In the genomic region with DNA sequence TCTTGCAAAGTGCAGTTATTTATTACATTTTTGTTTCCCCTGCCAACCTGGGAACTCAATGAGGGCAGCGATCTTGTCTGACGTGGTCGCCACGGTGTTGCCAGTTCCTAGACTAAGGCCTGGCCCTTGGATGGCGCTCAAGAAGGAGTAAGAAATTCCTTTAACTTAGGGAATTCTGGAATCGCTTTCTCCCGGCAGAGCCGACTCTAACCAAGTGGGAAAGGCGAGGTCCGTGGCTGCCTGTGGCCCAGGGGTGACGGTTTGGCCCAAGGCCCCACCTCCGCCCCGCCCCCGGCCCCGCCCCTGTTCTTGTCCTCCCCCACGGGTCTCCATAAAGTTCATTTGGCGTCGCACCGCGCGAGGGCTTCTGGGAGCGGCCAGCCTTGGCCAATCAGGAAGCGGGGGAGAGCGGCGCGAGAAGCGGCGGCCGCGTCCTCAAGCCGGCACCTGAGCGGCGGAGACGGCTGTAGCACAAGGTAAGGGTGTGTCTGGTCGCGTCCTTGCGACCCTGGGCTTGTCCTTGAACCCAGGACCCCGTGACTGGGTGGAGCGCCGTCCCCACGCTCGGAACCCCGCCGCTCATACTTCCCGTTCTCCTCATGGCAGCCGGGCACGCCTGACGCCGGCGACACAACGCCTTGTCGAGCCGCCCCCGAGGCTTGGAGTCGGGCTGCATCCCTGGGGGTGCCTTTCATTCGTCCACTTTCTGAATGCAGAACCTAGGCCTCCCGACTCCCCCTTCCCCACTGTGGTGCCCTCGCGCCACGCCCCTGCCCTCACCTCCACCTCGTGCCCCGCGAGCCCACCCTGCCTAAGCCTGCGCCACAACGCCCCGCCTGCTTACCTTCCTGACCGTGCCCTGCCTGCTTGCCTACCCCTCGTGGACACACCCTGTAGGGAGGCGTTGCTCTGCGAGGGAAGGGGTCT, we compare ENCODE assay signal across 8 cellular contexts. TPM values are rescaled to one million over a fixed set of nuclear protein-coding genes. Genes with fewer than 3 reads are reported as not detected.
DNase-seq lines count a peak whose midpoint lies in the region; ATAC-seq and TF ChIP-seq lines count a peak whose summit lies in the region.

Gene NUP93 (plus strand): TSS at position 394 of the 927 bp plus-strand sequence. CDS start 18,119 bp downstream, outside the sequence.

- H3K4me3 ChIP-seq in DND-41 (ENCODE audit: low read depth in 1 of 2, low read length in 2 of 2) = peak within 1 kb of the TSS; percentile 90 to 100
- peak within 1 kb of the TSS; percentile 92 for H3K4me3 ChIP-seq in GM23338
- peak within 1 kb of the TSS; percentile 97 for H3K4me3 ChIP-seq in LNCaP clone FGC (ENCODE audit: low read depth, low read length)
- peak within 1 kb of the TSS; percentile 95 for H3K4me3 ChIP-seq in fibroblast of mammary gland (ENCODE audit: control insufficient read depth, low read depth, low read length)

- H3K27ac ChIP-seq in DND-41 (ENCODE audit: low read length) = peak within 1 kb of the TSS; percentile 98
- peak within 1 kb of the TSS; percentile 63 for H3K27ac ChIP-seq in GM23338 (ENCODE audit: low read depth)

- no peaks in the 10 kb centered on the region for H3K9me2 ChIP-seq in GM23338 (ENCODE audit: insufficient read depth)

- DNase-seq in DND-41 = peak; percentile 91
- DNase-seq in GM23338 (ENCODE audit: low spot score) = peak; percentile 96
- peak; percentile 84 for DNase-seq in LNCaP clone FGC (ENCODE audit: low read depth)
- peak; percentile 98 for DNase-seq in RPMI8226
- DNase-seq in activated T-helper 1 cell treated with anti-CD3 and anti-CD28 coated beads, Interleukin-2, amount 50 U/mL, for 16 hours (ENCODE audit: low read depth in 1 of 2, low spot score in 1 of 2) = peak; percentile 81 to 82
- peak; percentile 90 for DNase-seq in fibroblast of mammary gland (ENCODE audit: low read depth)
- DNase-seq in natural killer cell = peak; percentile 82
- peak; percentile 84 to 91 (median 90) for DNase-seq in stimulated activated naive CD4-positive, alpha-beta T cell (lab: John Stamatoyannopoulos, UW)

- TF ChIP-seq CTCF in DND-41 (IDR thresholded peaks at IDR 0.05; ENCODE audit: borderline replicate concordance, extremely low read depth, low read length, poor library complexity, severe bottlenecking) = no peak
- no peak; a peak in 1 of 4 replicates for TF ChIP-seq CTCF in GM23338 (conservative IDR thresholded peaks at IDR 0.05; ENCODE audit: low read depth in 2 of 2)
- 0 out of 2 replicates have a peak, but pooled peaks have one; percentile 3 for TF ChIP-seq CTCF in LNCaP clone FGC (IDR thresholded peaks at IDR 0.05; ENCODE audit: control insufficient read depth, extremely low read depth, insufficient read depth)
- no peak for TF ChIP-seq CTCF in fibroblast of mammary gland (conservative IDR thresholded peaks at IDR 0.05; ENCODE audit: control insufficient read depth, insufficient read depth, low read depth, low read length)
- TF ChIP-seq CTCF in natural killer cell (IDR thresholded peaks at IDR 0.05) = no peak

- no peaks in the 10 kb centered on the region for H3K9me3 Mint-ChIP-seq in GM23338
- no peaks in the 10 kb centered on the region for H3K9me3 Mint-ChIP-seq in natural killer cell

- H3K27me3 ChIP-seq in DND-41 (ENCODE audit: insufficient read depth, low read length, poor library complexity) (no peaks in the 10 kb centered on the region), GM23338 (ENCODE audit: insufficient read depth) (no peaks in the 10 kb centered on the region)

- H3K27me3 Mint-ChIP-seq in GM23338 (ENCODE audit: insufficient read depth, low read depth, poor library complexity) (peaks cover 2% of the 10 kb centered on the region), natural killer cell (ENCODE audit: low read depth in 2 of 2) (no peaks in the 10 kb centered on the region)

- peaks cover 35% of the 10 kb centered on the region; the same call in 1 of the 2 replicates for H4K20me1 ChIP-seq in DND-41 (ENCODE audit: insufficient read depth, low read length)
- H4K20me1 ChIP-seq in GM23338 (replicated peaks; ENCODE audit: insufficient read depth) = peaks cover 40% of the 10 kb centered on the region

- peaks cover 13% of the 10 kb centered on the region for H3K4me1 Mint-ChIP-seq in GM23338
- peaks cover 12% of the 10 kb centered on the region in 2 donors for H3K4me1 Mint-ChIP-seq in natural killer cell

- ATAC-seq in DND-41 (ENCODE audit: insufficient read depth, low read depth) (peak; percentile 95), GM23338 (peak; percentile 92), natural killer cell (peak; percentile 96 to 98 (median 98))

- H3K4me2 ChIP-seq in DND-41 (ENCODE audit: insufficient read depth, low read length) = peak within 1 kb of the TSS; percentile 99
- H3K4me2 ChIP-seq in GM23338 = peak within 1 kb of the TSS; percentile 85

- H2AFZ ChIP-seq in DND-41 (ENCODE audit: low read depth, low read length) = peak within 1 kb of the TSS; percentile 94
- peak within 1 kb of the TSS; percentile 97 for H2AFZ ChIP-seq in GM23338

- H3K36me3 Mint-ChIP-seq in GM23338 (ENCODE audit: low read depth) (no peaks in the 10 kb centered on the region), natural killer cell (no peaks in the 10 kb centered on the region)

- intact Hi-C loops in natural killer cell (cut with micrococcal nuclease) = loop anchor here (2.0 kb wide), 1 partner anchor 27 kb away; no protein-coding TSS in a partner anchor

- H3K79me2 ChIP-seq in DND-41 (ENCODE audit: insufficient read depth, low read length) (peaks cover 67% of the 10 kb centered on the region), GM23338 (replicated peaks; ENCODE audit: insufficient read depth) (peaks cover 48% of the 10 kb centered on the region)

- H3K27ac Mint-ChIP-seq in GM23338 (peak within 1 kb of the TSS; percentile 85), natural killer cell (peak within 1 kb of the TSS in 1 of 2 donors; percentile 85)

- H3K4me3 Mint-ChIP-seq in GM23338 (no peak within 1 kb of the TSS; the same call in 2 of the 3 replicates), natural killer cell (no peak within 1 kb of the TSS)

- H3K9me3 ChIP-seq in DND-41 (ENCODE audit: insufficient read depth, low read length, severe bottlenecking) = no peaks in the 10 kb centered on the region

- H3K9ac ChIP-seq in DND-41 (ENCODE audit: low read depth, low read length) = peak within 1 kb of the TSS; percentile 81

- no peaks in the 10 kb centered on the region for H3F3A ChIP-seq in GM23338 (replicated peaks; ENCODE audit: low read depth)

- H3K4me1 ChIP-seq in DND-41 (ENCODE audit: insufficient read depth, low read length) = peaks cover 57% of the 10 kb centered on the region
- peaks cover 18% of the 10 kb centered on the region for H3K4me1 ChIP-seq in GM23338 (ENCODE audit: insufficient read depth)

- peaks cover 10% of the 10 kb centered on the region; the same call in 1 of the 2 replicates for H3K36me3 ChIP-seq in DND-41 (ENCODE audit: insufficient read depth, low read length)
- no peaks in the 10 kb centered on the region; the same call in 1 of the 2 replicates for H3K36me3 ChIP-seq in GM23338 (ENCODE audit: insufficient read depth)

TF ChIP-seq in GM23338, 12 proteins besides CTCF, POLR2A, EP300 and RAD21 (continues in another document):
- TF ChIP-seq EZH2 (IDR thresholded peaks at IDR 0.05; ENCODE audit: low read depth, unreplicated experiment) (no peak), NANOG (IDR thresholded peaks at IDR 0.05; ENCODE audit: borderline replicate concordance) (no peak), EZH2phosphoT487 (IDR thresholded peaks at IDR 0.05; ENCODE audit: unreplicated experiment) (no peak), ZNF331 (CRISPR knock-in tag; IDR thresholded peaks at IDR 0.05; ENCODE audit: low read depth) (no peak)

RNA-seq across cellular contexts. Expression of gene NUP93, which starts in this region (rescaled TPM):
- total RNA-seq in GM23338 (2014; rRNA removed; shearing (Covaris generic)) = 166 and 187 TPM in 2 replicates
- 139 and 144 TPM in 2 replicates for polyA plus RNA-seq in GM23338 (2016; fragmentation: Nextera tagmentation; extraction: Ambion mirVana)
- total RNA-seq in natural killer cell = 10 to 100 TPM; 83.7 to 88.8 (median 87.9) TPM

Comparison
In these comparisons a context has a peak if more than half of its experiments do, and no peak if none do; other contexts are left out.
1. Peak in every context shown above with its lines: DNase-seq, ATAC-seq, H3K4me3 ChIP-seq and H3K27ac ChIP-seq.